In genomic region chr4:986428-986948, GRCh38 we compare ENCODE assay signal across 6 cellular contexts. TPM values are rescaled to one million over a fixed set of nuclear protein-coding genes. Genes with fewer than 3 reads are reported as not detected.
DNase-seq lines count a peak whose midpoint lies in the region; ATAC-seq and TF ChIP-seq lines count a peak whose summit lies in the region.

No MANE protein-coding gene starts in this region.

- H3K9ac ChIP-seq in skeletal muscle tissue (ENCODE audit: low read depth in 1 of 3, low read length in 3 of 3) = peak overlapping the region; percentile 40 to 89 (median 69)

- no peak for TF ChIP-seq POLR2A in GM18505 (IDR thresholded peaks at IDR 0.05; ENCODE audit: borderline replicate concordance, extremely low read depth, insufficient read depth, insufficient read length)

- no peak for DNase-seq in epithelial cell of proximal tubule (ENCODE audit: low read depth)
- no peak for DNase-seq in NCI-H526 treated with DMSO at 0.1 percent for 48 hours (lab: John Stamatoyannopoulos, UW)
- DNase-seq in AG20443 (ENCODE audit: low spot score) = no peak

- peaks cover 5 to 6% (median 6%) of the 10 kb centered on the region in 3 donors for H3K36me3 ChIP-seq in skeletal muscle tissue (ENCODE audit: control insufficient read depth in 3 of 3, insufficient read depth in 3 of 3, low read length in 3 of 3)

- peak overlapping the region; percentile 72 for H3K4me3 ChIP-seq in epithelial cell of proximal tubule (ENCODE audit: low read depth, low read length)
- H3K4me3 ChIP-seq in skeletal muscle tissue (ENCODE audit: low read length in 3 of 3) = peak overlapping the region; percentile 83 to 86 (median 85)

- H3K27me3 ChIP-seq in skeletal muscle tissue (ENCODE audit: control insufficient read depth in 3 of 3, insufficient read depth in 3 of 3, low read length in 3 of 3) = no peaks in the 10 kb centered on the region

- no peak overlapping the region for H3K27ac ChIP-seq in skeletal muscle tissue (ENCODE audit: low read depth, low read length)

- H3K4me1 ChIP-seq in skeletal muscle tissue (ENCODE audit: control insufficient read depth in 3 of 3, insufficient read depth in 3 of 3, low read length in 3 of 3) = peaks cover 15 to 26% (median 17%) of the 10 kb centered on the region in 3 donors

- peak; percentile 4 for ATAC-seq in GM18505 (IDR thresholded peaks at IDR 0.05; ENCODE audit: unreplicated experiment)
- peak; percentile 17 for ATAC-seq in HG03565 (IDR thresholded peaks at IDR 0.05; ENCODE audit: unreplicated experiment)

- H3K9me3 ChIP-seq in skeletal muscle tissue (ENCODE audit: control insufficient read depth in 3 of 3, low read length in 3 of 3) = no peaks in the 10 kb centered on the region

- no peak for TF ChIP-seq CTCF in epithelial cell of proximal tubule (conservative IDR thresholded peaks at IDR 0.05; ENCODE audit: low read depth, low read length)

RNA-seq across cellular contexts. Expression of gene IDUA, which starts 0.4 kb away (rescaled TPM):
- total RNA-seq in epithelial cell of proximal tubule = 0.87 and 5.8 TPM in 2 replicates
- 1.0 TPM for total RNA-seq in skeletal muscle tissue

RNA-seq across cellular contexts. Expression of gene SLC26A1, which starts 6.7 kb away (rescaled TPM):
- total RNA-seq in epithelial cell of proximal tubule = 0.35 and 1.3 TPM in 2 replicates
- total RNA-seq in skeletal muscle tissue = not detected

RNA-seq across cellular contexts. Expression of gene DGKQ, which starts 13.1 kb away (rescaled TPM):
- total RNA-seq in epithelial cell of proximal tubule = 11.1 and 16.9 TPM in 2 replicates
- 2.1 TPM for total RNA-seq in skeletal muscle tissue

RNA-seq across cellular contexts. Expression of gene FGFRL1, which starts 24.9 kb away (rescaled TPM):
- total RNA-seq in epithelial cell of proximal tubule (43.6 and 52.5 TPM in 2 replicates), skeletal muscle tissue (54.3 TPM)

RNA-seq across cellular contexts. Expression of gene TMEM175, which starts 54.2 kb away (rescaled TPM):
- total RNA-seq in epithelial cell of proximal tubule (10.2 and 11.4 TPM in 2 replicates), skeletal muscle tissue (18.3 TPM)
